ENCODE assay signal across 7 cellular contexts in genomic region chr20:5651189-5651588, GRCh38. TPM values are rescaled to one million over a fixed set of nuclear protein-coding genes. Genes with fewer than 3 reads are reported as not detected.
DNase-seq lines count a peak whose midpoint lies in the region; ATAC-seq, FAIRE-seq and TF ChIP-seq lines count a peak whose summit lies in the region.
"Not testable (repeated sequence)": the region's sequence is repeated elsewhere in the genome, so short reads cannot be mapped to it uniquely, and the experiment has no call there.

No MANE protein-coding gene starts in this region.

- not testable (repeated sequence) for H3K79me2 ChIP-seq in OCI-LY1 (ENCODE audit: insufficient read depth, low read length)

- not testable (repeated sequence) for TF ChIP-seq RAD21 in A549 (conservative IDR thresholded peaks at IDR 0.05 in 1 of 2, IDR thresholded peaks at IDR 0.05 in 1 of 2)

- not testable (repeated sequence) for H3K4me3 ChIP-seq in A549; OCI-LY1 (ENCODE audit: low read depth, low read length, poor library complexity, severe bottlenecking); RWPE2 (ENCODE audit: severe bottlenecking); epithelial cell of esophagus (ENCODE audit: low read length); spleen

- not testable (repeated sequence) for TF ChIP-seq CTCF in A549 (IDR thresholded peaks at IDR 0.05); OCI-LY1 (IDR thresholded peaks at IDR 0.05; ENCODE audit: low read length); RWPE2 (IDR thresholded peaks at IDR 0.05; ENCODE audit: poor library complexity, severe bottlenecking); epithelial cell of esophagus (IDR thresholded peaks at IDR 0.05; ENCODE audit: insufficient read depth, low read depth, low read length, missing control alignments); spleen (IDR thresholded peaks at IDR 0.05 in 8 of 11, conservative IDR thresholded peaks at IDR 0.05 in 3 of 11)

- H3K4me2 ChIP-seq in A549, result 0 out of 3 replicates have a peak overlapping the region, but pooled peaks have one; percentile 2
- H3K4me2 ChIP-seq in OCI-LY1 (ENCODE audit: low read length), result not testable (repeated sequence)

- not testable (repeated sequence) for H3K9me3 Mint-ChIP-seq in naive B cell

- H3K4me1 Mint-ChIP-seq in naive B cell, result peaks cover 37 to 85% (median 65%) of the 10 kb centered on the region in 3 donors

- not testable (repeated sequence) for FAIRE-seq in A549 (lab: Jason Lieb, UNC)
- FAIRE-seq in GM18507 (lab: Jason Lieb, UNC), result peak; percentile 12

- not testable (repeated sequence) for H2AFZ ChIP-seq in OCI-LY1 (ENCODE audit: low read length)

- not testable (repeated sequence) for TF ChIP-seq POLR2A in A549 (IDR thresholded peaks at IDR 0.05; ENCODE audit: low read length); spleen (IDR thresholded peaks at IDR 0.05)

- not testable (repeated sequence) for H3K27me3 ChIP-seq in OCI-LY1 (ENCODE audit: insufficient read depth, low read length); RWPE2 (ENCODE audit: insufficient read depth, poor library complexity, severe bottlenecking); spleen (replicated peaks in 1 of 7)

- H3K27ac Mint-ChIP-seq in naive B cell, result peak overlapping the region; percentile 69 to 99 (median 96)

- not testable (repeated sequence) for H3K27me3 Mint-ChIP-seq in naive B cell

- intact Hi-C loops in spleen (cut with DNase I; ENCODE audit: low total_unique reads), result not testable (repeated sequence)

- peaks cover 13% of the 10 kb centered on the region; the same call in 1 of the 2 replicates for H3F3A ChIP-seq in OCI-LY1 (ENCODE audit: insufficient read depth, low read length)

- H3K4me1 ChIP-seq in A549, result peaks cover 87% of the 10 kb centered on the region
- H3K4me1 ChIP-seq in OCI-LY1 (ENCODE audit: insufficient read depth, low read length, severe bottlenecking), result peaks cover 79% of the 10 kb centered on the region
- peaks cover 70% of the 10 kb centered on the region for H3K4me1 ChIP-seq in RWPE2 (ENCODE audit: insufficient read depth, poor library complexity, severe bottlenecking)
- H3K4me1 ChIP-seq in spleen, result peaks cover 3 to 94% (median 57%) of the 10 kb centered on the region in 6 donors

- not testable (repeated sequence) for DNase-seq in A549 (ENCODE audit: low read depth in 1 of 2, low spot score in 1 of 2); GM18507 (ENCODE audit: extremely low spot score, insufficient read length, low read depth); RWPE2 (ENCODE audit: low spot score); naive B cell; spleen
- peak; percentile 42 for DNase-seq in epithelial cell of esophagus (ENCODE audit: low read depth)

- WGBS in A549 (ENCODE audit: missing lambda C conversion rate), result 68% methylated on average over 6 of the region's 6 CpGs
- 92 to 97% (median 94%) methylated on average over 6 of the region's 6 CpGs for WGBS in spleen, 5 donors

- 0 out of 2 replicates have a peak overlapping the region, but pooled peaks have one; percentile 4 for H3K9ac ChIP-seq in OCI-LY1 (ENCODE audit: low read length)

- H3K36me3 ChIP-seq in OCI-LY1 (ENCODE audit: insufficient read depth, low read length); RWPE2 (ENCODE audit: low read depth); spleen: not testable (repeated sequence)

- TF ChIP-seq EP300 in A549 (IDR thresholded peaks at IDR 0.05), result not testable (repeated sequence)

- H3K4me3 Mint-ChIP-seq in naive B cell, result peak overlapping the region in 3 of 8 donors; percentile 32 to 56 (median 55)

- H3K27ac ChIP-seq in A549 (peak overlapping the region; percentile 91 to 96), OCI-LY1 (ENCODE audit: low read depth, low read length, poor library complexity, severe bottlenecking) (peak overlapping the region; percentile 99), RWPE2 (ENCODE audit: poor library complexity, severe bottlenecking) (peak overlapping the region; percentile 99), spleen (peak overlapping the region in 6 of 8 donors; percentile 69 to 90 (median 82))

- not testable (repeated sequence) for H4K20me1 ChIP-seq in OCI-LY1 (ENCODE audit: insufficient read depth, low read length)

- not testable (repeated sequence) for H3K36me3 Mint-ChIP-seq in naive B cell

- not testable (repeated sequence) for H3K9me2 ChIP-seq in OCI-LY1 (ENCODE audit: low read depth, low read length)

- ATAC-seq in A549; RWPE2 (ENCODE audit: low read depth); naive B cell (ENCODE audit: low read depth in 2 of 2): not testable (repeated sequence)

- not testable (repeated sequence) for H3K9me3 ChIP-seq in A549; OCI-LY1 (ENCODE audit: low read length); RWPE2 (ENCODE audit: severe bottlenecking); spleen

- CTCF ChIA-PET in A549 (lab: Yijun Ruan, JAX), result interaction anchor here (0.9 to 1.9 kb wide), 5 partner anchors 11 to 137 kb away, joined by 3 to 8 read pairs (median 4); no protein-coding TSS in a partner anchor

- POLR2A ChIA-PET in A549 (lab: Yijun Ruan, JAX), result interaction anchor here (0.6 kb wide), 1 partner anchor 88 kb away, joined by 3 read pairs; no protein-coding TSS in a partner anchor

TF ChIP-seq in A549, 52 proteins besides CTCF, POLR2A, EP300 and RAD21:
- not testable (repeated sequence) for TF ChIP-seq FOSL2 (IDR thresholded peaks at IDR 0.05)
- peak; percentile 77 for TF ChIP-seq FOSL2 (CRISPR knock-in tag; IDR thresholded peaks at IDR 0.05)
TF ChIP-seq in A549: peak in this region for 1; not testable (repeated sequence) for 51.

RNA-seq across cellular contexts. Expression of gene GPCPD1, which starts 40.4 kb away (rescaled TPM):
- polyA plus RNA-seq in A549 (2011; rRNA removed), result 71.5 and 75.1 TPM in 2 replicates
- 4.5 and 5.3 TPM in 2 replicates for polyA plus RNA-seq in A549 (2012; cell fraction: cytosol; rRNA removed)
- polyA plus RNA-seq in A549 (2012; cell fraction: nucleus; rRNA removed), result 9.5 and 21.7 TPM in 2 replicates
- 8.1 to 8.6 TPM (median 8.5 TPM) in 3 replicates for polyA plus RNA-seq in A549 (2017; fragmentation: RNase III; extraction: RNeasy Plus Mini Kit Qiagen cat#74134 plus additional on column Dnase treatment)
- polyA minus RNA-seq in A549 (2011; rRNA and poly(A)+ RNA removed), result 49.4 and 50.0 TPM in 2 replicates
- polyA plus RNA-seq in naive B cell (ENCODE audit: low read depth in 6 of 6), result 10 to 100 TPM; 39.5 to 60.5 (median 50.7) TPM
- 100 to 1,000 TPM in 1 of 7 donors, 10 to 100 TPM in 6; 49.6 to 129 (median 85.3) TPM for total RNA-seq in spleen
- 10 to 100 TPM; 31.3 to 47.2 (median 33.9) TPM for polyA plus RNA-seq in spleen
